ENCODE assay signal across 17 cellular contexts in the genomic region with DNA sequence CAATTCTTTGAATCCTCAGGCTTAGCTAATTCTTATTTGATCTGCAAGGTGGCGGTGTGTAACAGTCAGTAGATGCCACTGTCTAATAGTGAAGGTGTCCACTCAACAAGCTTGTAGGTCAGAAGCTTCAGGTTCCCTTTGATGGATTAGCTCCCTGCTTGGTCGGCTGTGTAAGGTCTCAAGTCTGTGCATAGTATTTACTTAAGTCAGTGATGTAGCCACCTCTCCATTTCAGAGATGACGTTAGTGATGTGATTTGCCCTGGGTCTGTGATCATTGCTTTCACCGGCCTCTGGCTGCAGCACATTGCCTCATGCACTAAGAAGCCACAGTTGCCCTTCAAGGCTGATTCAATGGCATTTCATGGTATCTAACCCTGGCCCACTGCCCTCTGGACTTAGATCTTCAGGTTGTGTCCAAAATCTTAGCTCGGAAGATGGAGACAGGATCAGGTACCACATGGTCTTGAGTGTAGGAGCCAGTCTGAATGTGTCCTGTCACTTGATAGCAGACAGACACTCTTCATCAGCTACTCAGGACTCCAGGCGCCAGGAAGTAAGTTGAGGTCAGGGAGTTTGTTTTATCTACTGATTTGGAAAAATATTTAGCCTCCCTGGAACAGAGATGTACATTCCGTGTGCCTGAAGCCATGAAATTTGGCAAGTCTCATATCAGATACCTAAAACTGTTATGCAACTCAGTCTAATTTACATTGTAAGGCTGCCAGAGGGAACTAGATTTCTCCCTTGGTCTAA. TPM values are rescaled to one million over a fixed set of nuclear protein-coding genes. Genes with fewer than 3 reads are reported as not detected.
DNase-seq lines count a peak whose midpoint lies in the region; ATAC-seq, FAIRE-seq and TF ChIP-seq lines count a peak whose summit lies in the region.
"Had no signal": no experiment of that assay in that cellular context is flagged by ENCODE, and none has a peak within 500 bp of the region (broad histone marks: within the 10 kb centered on the region; RNA-seq: fewer than 3 reads in every experiment).

No MANE protein-coding gene starts in this region.

- ATAC-seq in SK-N-SH treated with all-trans-retinoic acid at 6 μM for 48 hours (peak; percentile 38), left cardiac atrium (peak; percentile 74 to 81)
- ATAC-seq in activated T-cell treated with anti-CD3 and anti-CD28 coated beads, Interleukin-2, amount 50 U/mL, for 4 hours, result no peak
- ATAC-seq: CD8-positive, alpha-beta T cell had no signal

- no peaks in the 10 kb centered on the region for H3K9me3 ChIP-seq in tibial artery
- H3K9me3 ChIP-seq: transverse colon had no signal

- peak overlapping the region; percentile 38 to 57 for H3K27ac ChIP-seq in tibial artery
- H3K27ac ChIP-seq: transverse colon had no signal

- no peak overlapping the region for H3K4me3 Mint-ChIP-seq in activated T-cell treated with anti-CD3 and anti-CD28 coated beads, Interleukin-2, amount 50 U/mL, for 4 hours
- H3K4me3 Mint-ChIP-seq: activated naive CD8-positive, alpha-beta T cell; CD8-positive, alpha-beta T cell had no signal

- H3K4me3 ChIP-seq in tibial artery, result no peak overlapping the region
- H3K4me3 ChIP-seq: transverse colon had no signal

- H3K4me1 Mint-ChIP-seq in activated T-cell treated with anti-CD3 and anti-CD28 coated beads, Interleukin-2, amount 50 U/mL, for 4 hours (ENCODE audit: low read depth), result no peaks in the 10 kb centered on the region

- H3K4me1 ChIP-seq in tibial artery, result peaks cover 0 to 47% (median 18%) of the 10 kb centered on the region in 4 donors
- H3K4me1 ChIP-seq: transverse colon had no signal

- peaks cover 7% of the 10 kb centered on the region for H3K27me3 Mint-ChIP-seq in activated T-cell treated with anti-CD3 and anti-CD28 coated beads, Interleukin-2, amount 50 U/mL, for 4 hours (ENCODE audit: low read depth)
- H3K27me3 Mint-ChIP-seq: activated naive CD8-positive, alpha-beta T cell had no signal

- TF ChIP-seq CTCF in tibial artery (IDR thresholded peaks at IDR 0.05), result no peak

- no peaks in the 10 kb centered on the region for H3K27me3 ChIP-seq in tibial artery
- H3K27me3 ChIP-seq: transverse colon had no signal

- DNase-seq in HTR-8/SVneo (ENCODE audit: insufficient read length, low spot score) (no peak), left cardiac atrium (peak; percentile 51), tibial artery (no peak), NAMALWA (ENCODE audit: low spot score) (no peak), foreskin melanocyte (no peak)
- DNase-seq in activated T-cell treated with anti-CD3 and anti-CD28 coated beads, Interleukin-2, amount 50 U/mL, for 4 hours, result no peak
- DNase-seq: activated CD4-positive, alpha-beta T cell treated with anti-CD3 and anti-CD28 coated beads for 4 hours; activated T-cell treated with anti-CD3 and anti-CD28 coated beads, Interleukin-2, amount 50 U/mL, for 1 hour; CD8-positive, alpha-beta T cell; GF-D8; NCI-H1092; NCI-H446 treated with DMSO at 0.1 percent for 48 hours; stimulated activated CD4-positive, alpha-beta T cell treated with anti-CD3 and anti-CD28 coated beads, Interleukin-2, amount 100 ng/mL, for 24 hours; T-helper 2 cell; transverse colon had no signal

- no peaks in the 10 kb centered on the region for H3K9me3 Mint-ChIP-seq in activated T-cell treated with anti-CD3 and anti-CD28 coated beads, Interleukin-2, amount 50 U/mL, for 4 hours
- H3K9me3 Mint-ChIP-seq: CD8-positive, alpha-beta T cell had no signal

- peak; percentile 71 for FAIRE-seq in HTR-8/SVneo (lab: Jason Lieb, UNC)

- H3K36me3 ChIP-seq in tibial artery, result no peaks in the 10 kb centered on the region
- H3K36me3 ChIP-seq: transverse colon had no signal

- intact Hi-C loops in left cardiac atrium (cut with DNase I), result no loop called here
- intact Hi-C loops in tibial artery (cut with DNase I; ENCODE audit: low total_unique reads), result no loop called here

- no peaks in the 10 kb centered on the region for H3K36me3 Mint-ChIP-seq in activated T-cell treated with anti-CD3 and anti-CD28 coated beads, Interleukin-2, amount 50 U/mL, for 4 hours (ENCODE audit: insufficient read depth)
- H3K36me3 Mint-ChIP-seq: activated naive CD8-positive, alpha-beta T cell; CD8-positive, alpha-beta T cell had no signal

TF ChIP-seq in SK-N-SH treated with all-trans-retinoic acid at 6 μM for 48 hours, 23 proteins besides CTCF, POLR2A, EP300 and RAD21:
- TF ChIP-seq CSDC2 (CRISPR knock-in tag; IDR thresholded peaks at IDR 0.05) (no peak), ISL1 (CRISPR knock-in tag; IDR thresholded peaks at IDR 0.05) (peak; percentile 47), SNAI2 (CRISPR knock-in tag; IDR thresholded peaks at IDR 0.05) (no peak), ZC3H10 (CRISPR knock-in tag; IDR thresholded peaks at IDR 0.05) (no peak)
- TF ChIP-seq, protein P1, sequence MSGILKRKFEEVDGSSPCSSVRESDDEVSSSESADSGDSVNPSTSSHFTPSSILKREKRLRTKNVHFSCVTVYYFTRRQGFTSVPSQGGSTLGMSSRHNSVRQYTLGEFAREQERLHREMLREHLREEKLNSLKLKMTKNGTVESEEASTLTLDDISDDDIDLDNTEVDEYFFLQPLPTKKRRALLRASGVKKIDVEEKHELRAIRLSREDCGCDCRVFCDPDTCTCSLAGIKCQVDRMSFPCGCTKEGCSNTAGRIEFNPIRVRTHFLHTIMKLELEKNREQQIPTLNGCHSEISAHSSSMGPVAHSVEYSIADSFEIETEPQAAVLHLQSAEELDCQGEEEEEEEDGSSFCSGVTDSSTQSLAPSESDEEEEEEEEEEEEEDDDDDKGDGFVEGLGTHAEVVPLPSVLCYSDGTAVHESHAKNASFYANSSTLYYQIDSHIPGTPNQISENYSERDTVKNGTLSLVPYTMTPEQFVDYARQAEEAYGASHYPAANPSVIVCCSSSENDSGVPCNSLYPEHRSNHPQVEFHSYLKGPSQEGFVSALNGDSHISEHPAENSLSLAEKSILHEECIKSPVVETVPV (CRISPR knock-in tag; IDR thresholded peaks at IDR 0.05), result no peak
- TF ChIP-seq, protein P2, sequence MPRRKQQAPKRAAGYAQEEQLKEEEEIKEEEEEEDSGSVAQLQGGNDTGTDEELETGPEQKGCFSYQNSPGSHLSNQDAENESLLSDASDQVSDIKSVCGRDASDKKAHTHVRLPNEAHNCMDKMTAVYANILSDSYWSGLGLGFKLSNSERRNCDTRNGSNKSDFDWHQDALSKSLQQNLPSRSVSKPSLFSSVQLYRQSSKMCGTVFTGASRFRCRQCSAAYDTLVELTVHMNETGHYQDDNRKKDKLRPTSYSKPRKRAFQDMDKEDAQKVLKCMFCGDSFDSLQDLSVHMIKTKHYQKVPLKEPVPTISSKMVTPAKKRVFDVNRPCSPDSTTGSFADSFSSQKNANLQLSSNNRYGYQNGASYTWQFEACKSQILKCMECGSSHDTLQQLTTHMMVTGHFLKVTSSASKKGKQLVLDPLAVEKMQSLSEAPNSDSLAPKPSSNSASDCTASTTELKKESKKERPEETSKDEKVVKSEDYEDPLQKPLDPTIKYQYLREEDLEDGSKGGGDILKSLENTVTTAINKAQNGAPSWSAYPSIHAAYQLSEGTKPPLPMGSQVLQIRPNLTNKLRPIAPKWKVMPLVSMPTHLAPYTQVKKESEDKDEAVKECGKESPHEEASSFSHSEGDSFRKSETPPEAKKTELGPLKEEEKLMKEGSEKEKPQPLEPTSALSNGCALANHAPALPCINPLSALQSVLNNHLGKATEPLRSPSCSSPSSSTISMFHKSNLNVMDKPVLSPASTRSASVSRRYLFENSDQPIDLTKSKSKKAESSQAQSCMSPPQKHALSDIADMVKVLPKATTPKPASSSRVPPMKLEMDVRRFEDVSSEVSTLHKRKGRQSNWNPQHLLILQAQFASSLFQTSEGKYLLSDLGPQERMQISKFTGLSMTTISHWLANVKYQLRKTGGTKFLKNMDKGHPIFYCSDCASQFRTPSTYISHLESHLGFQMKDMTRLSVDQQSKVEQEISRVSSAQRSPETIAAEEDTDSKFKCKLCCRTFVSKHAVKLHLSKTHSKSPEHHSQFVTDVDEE (CRISPR knock-in tag; IDR thresholded peaks at IDR 0.05), result no peak

RNA-seq across cellular contexts. Expression of a gene that starts 42.9 kb away (rescaled TPM):
- total RNA-seq in left cardiac atrium, result 100 to 1,000 TPM; 192 to 204 TPM
- total RNA-seq in activated T-cell treated with anti-CD3 and anti-CD28 coated beads, Interleukin-2, amount 50 U/mL, for 4 hours, result 100 to 1,000 TPM; 453 to 460 (median 459) TPM

Comparison
In these comparisons a context has a peak if more than half of its experiments do, and no peak if none do; other contexts are left out.
1. ATAC-seq: peak in SK-N-SH treated with all-trans-retinoic acid at 6 μM for 48 hours (single experiment) and left cardiac atrium (2 of 2); none in activated T-cell treated with anti-CD3 and anti-CD28 coated beads, Interleukin-2, amount 50 U/mL, for 4 hours (0 of 2).